10 cellular contexts compared by ENCODE assay signal in the genomic region with DNA sequence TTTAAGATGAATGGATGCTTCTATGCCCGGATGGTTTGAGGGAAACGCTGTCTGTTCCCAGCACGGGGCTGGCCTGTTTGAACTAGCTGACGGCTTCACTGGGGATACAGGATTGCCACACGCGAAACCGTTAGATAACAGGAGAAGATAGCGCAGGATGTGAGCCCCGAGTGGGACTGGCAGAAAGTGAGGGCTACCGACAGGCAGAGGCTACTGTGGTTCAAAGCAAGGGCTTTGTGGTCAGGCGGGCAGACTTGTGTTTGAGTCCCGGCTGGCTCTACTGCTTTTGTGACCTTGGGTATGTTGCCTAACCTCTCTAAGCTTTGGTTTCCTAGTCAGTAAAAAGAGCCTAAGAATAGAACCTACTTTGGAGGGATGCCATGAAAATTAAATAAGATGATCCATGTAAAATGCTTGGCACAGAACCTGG. TPM values are rescaled to one million over a fixed set of nuclear protein-coding genes. Genes with fewer than 3 reads are reported as not detected.
DNase-seq lines count a peak whose midpoint lies in the region; ATAC-seq and TF ChIP-seq lines count a peak whose summit lies in the region.
"Had no signal": no experiment of that assay in that cellular context is flagged by ENCODE, and none has a peak within 500 bp of the region (broad histone marks: within the 10 kb centered on the region; RNA-seq: fewer than 3 reads in every experiment).

No MANE protein-coding gene starts in this region.

- H4K20me1 ChIP-seq in HCT116 (ENCODE audit: insufficient read depth) = no peaks in the 10 kb centered on the region

- TF ChIP-seq POLR2A in HCT116 (IDR thresholded peaks at IDR 0.05; ENCODE audit: borderline replicate concordance, extremely low read depth, insufficient read depth, insufficient read length) = no peak

- peaks cover 51% of the 10 kb centered on the region for H3K27me3 Mint-ChIP-seq in T-helper 17 cell
- peaks cover 31% of the 10 kb centered on the region for H3K27me3 Mint-ChIP-seq in activated T-helper 17 cell treated with anti-CD3 and anti-CD28 coated beads, Interleukin-2, amount 50 U/mL, for 72 hours
- peaks cover 3% of the 10 kb centered on the region for H3K27me3 Mint-ChIP-seq in activated naive CD8-positive, alpha-beta T cell treated with anti-CD3 and anti-CD28 coated beads for 36 hours

- ATAC-seq in HCT116 (no peak), T-helper 17 cell (no peak)
- ATAC-seq in activated T-helper 17 cell treated with anti-CD3 and anti-CD28 coated beads, Interleukin-2, amount 50 U/mL, for 72 hours (replicated peaks) = no peak
- ATAC-seq: stimulated activated naive B cell treated with anti-CD40 and anti-IgM and Interleukin-4, amounts not matched to agents 10 μg/mL and 1 μg/mL and 100 μg/mL, for 72 hours had no signal

- H3K27me3 ChIP-seq in HCT116 (ENCODE audit: insufficient read depth, low read length) = no peaks in the 10 kb centered on the region
- H3K27me3 ChIP-seq in skeletal muscle tissue (ENCODE audit: control insufficient read depth in 3 of 3, insufficient read depth in 3 of 3, low read length in 3 of 3) = peaks cover 2 to 45% (median 6%) of the 10 kb centered on the region in 3 donors

- H2AFZ ChIP-seq in HCT116 (ENCODE audit: low read depth, low read length, poor library complexity, severe bottlenecking) = no peak overlapping the region

- H3K36me3 ChIP-seq in HCT116 (ENCODE audit: control insufficient read depth in 1 of 2, insufficient read depth in 2 of 2, low read length in 2 of 2) = no peaks in the 10 kb centered on the region
- no peaks in the 10 kb centered on the region for H3K36me3 ChIP-seq in skeletal muscle tissue (ENCODE audit: control insufficient read depth in 3 of 3, insufficient read depth in 3 of 3, low read length in 3 of 3)

- H3K9me3 ChIP-seq in HCT116 (ENCODE audit: control insufficient read depth in 1 of 2, insufficient read depth in 1 of 2, low read depth in 1 of 2, low read length in 2 of 2) = no peaks in the 10 kb centered on the region
- no peaks in the 10 kb centered on the region for H3K9me3 ChIP-seq in T-helper 17 cell (ENCODE audit: control insufficient read depth, low read length, poor library complexity, severe bottlenecking)
- no peaks in the 10 kb centered on the region for H3K9me3 ChIP-seq in skeletal muscle tissue (ENCODE audit: control insufficient read depth in 3 of 3, low read length in 3 of 3)

- H3K4me3 ChIP-seq in HCT116 (replicated peaks in 1 of 2; ENCODE audit: low read depth in 1 of 2, low read length in 2 of 2) (no peak overlapping the region), foreskin fibroblast (ENCODE audit: low read depth in 1 of 2, low read length in 2 of 2) (no peak overlapping the region), skeletal muscle tissue (ENCODE audit: low read length in 3 of 3) (no peak overlapping the region)

- POLR2A ChIA-PET in HCT116 (lab: Charles Lee) = no interaction called here

- H3K4me2 ChIP-seq in HCT116 (ENCODE audit: low read length) = peak overlapping the region; percentile 39; the same call in 1 of the 2 replicates

- CTCF ChIA-PET in HCT116 (lab: Charles Lee) = no interaction called here

- H3K9me2 ChIP-seq in HCT116 (ENCODE audit: insufficient read depth) = no peaks in the 10 kb centered on the region

- TF ChIP-seq CTCF in HCT116 (IDR thresholded peaks at IDR 0.05 in 2 of 3, conservative IDR thresholded peaks at IDR 0.05 in 1 of 3; ENCODE audit: borderline replicate concordance in 1 of 3, insufficient read depth in 1 of 3, low read depth in 2 of 3, low read length in 2 of 3) (no peak), foreskin fibroblast (IDR thresholded peaks at IDR 0.05; ENCODE audit: low read depth, low read length) (no peak)

- peaks cover 5% of the 10 kb centered on the region for H3K36me3 Mint-ChIP-seq in T-helper 17 cell (ENCODE audit: low read depth)
- no peaks in the 10 kb centered on the region for H3K36me3 Mint-ChIP-seq in activated T-helper 17 cell treated with anti-CD3 and anti-CD28 coated beads, Interleukin-2, amount 50 U/mL, for 72 hours (ENCODE audit: low read depth)
- no peaks in the 10 kb centered on the region for H3K36me3 Mint-ChIP-seq in activated naive CD8-positive, alpha-beta T cell treated with anti-CD3 and anti-CD28 coated beads for 36 hours
- H3K36me3 Mint-ChIP-seq: stimulated activated naive B cell treated with anti-CD40 and anti-IgM and Interleukin-4, amounts not matched to agents 10 μg/mL and 1 μg/mL and 100 μg/mL, for 72 hours had no signal

- peaks cover 6% of the 10 kb centered on the region; the same call in 1 of the 2 replicates for H3K79me2 ChIP-seq in HCT116 (ENCODE audit: insufficient read depth, low read length)

- no peak overlapping the region for H3K4me3 Mint-ChIP-seq in T-helper 17 cell
- no peak overlapping the region for H3K4me3 Mint-ChIP-seq in activated T-helper 17 cell treated with anti-CD3 and anti-CD28 coated beads, Interleukin-2, amount 50 U/mL, for 72 hours
- H3K4me3 Mint-ChIP-seq in activated naive CD8-positive, alpha-beta T cell treated with anti-CD3 and anti-CD28 coated beads for 36 hours = no peak overlapping the region
- H3K4me3 Mint-ChIP-seq: stimulated activated naive B cell treated with anti-CD40 and anti-IgM and Interleukin-4, amounts not matched to agents 10 μg/mL and 1 μg/mL and 100 μg/mL, for 72 hours had no signal

- intact Hi-C loops in HCT116 (cut with micrococcal nuclease) = no loop called here

- no peak for TF ChIP-seq RAD21 in HCT116 (IDR thresholded peaks at IDR 0.05; ENCODE audit: low read depth)

- peaks cover 18% of the 10 kb centered on the region for H3K4me1 Mint-ChIP-seq in T-helper 17 cell
- peaks cover 4% of the 10 kb centered on the region for H3K4me1 Mint-ChIP-seq in activated T-helper 17 cell treated with anti-CD3 and anti-CD28 coated beads, Interleukin-2, amount 50 U/mL, for 72 hours
- peaks cover 11% of the 10 kb centered on the region for H3K4me1 Mint-ChIP-seq in activated naive CD8-positive, alpha-beta T cell treated with anti-CD3 and anti-CD28 coated beads for 36 hours

- H3K27ac Mint-ChIP-seq in T-helper 17 cell = peak overlapping the region; percentile 56
- no peak overlapping the region for H3K27ac Mint-ChIP-seq in activated T-helper 17 cell treated with anti-CD3 and anti-CD28 coated beads, Interleukin-2, amount 50 U/mL, for 72 hours
- no peak overlapping the region for H3K27ac Mint-ChIP-seq in activated naive CD8-positive, alpha-beta T cell treated with anti-CD3 and anti-CD28 coated beads for 36 hours
- H3K27ac Mint-ChIP-seq: stimulated activated naive B cell treated with anti-CD40 and anti-IgM and Interleukin-4, amounts not matched to agents 10 μg/mL and 1 μg/mL and 100 μg/mL, for 72 hours had no signal

- RAD21 ChIA-PET in HCT116 (lab: Charles Lee; ENCODE audit: low non-redundant PET in 1 of 2, low total read pairs in 2 of 2, uncharacterized antibody in 2 of 2, unreplicated experiment in 2 of 2) = no interaction called here

- BruUV-seq in HCT116 (replicated peaks; lab: Mats Ljungman, UMichigan) = no TSS peak

- DNase-seq in HCT116 (ENCODE audit: low read depth, low spot score) (no peak), T-helper 17 cell (no peak), foreskin fibroblast (peak; percentile 29 to 54), T1000 (lab: John Stamatoyannopoulos, UW) (no peak), medulla oblongata (ENCODE audit: extremely low spot score) (no peak)
- DNase-seq in activated naive CD8-positive, alpha-beta T cell treated with anti-CD3 and anti-CD28 coated beads for 36 hours = no peak
- DNase-seq: stimulated activated naive B cell treated with anti-CD40 and anti-IgM and Interleukin-4, amounts not matched to agents 10 μg/mL and 1 μg/mL and 100 μg/mL, for 72 hours had no signal

- H3K9ac ChIP-seq in HCT116 (ENCODE audit: low read length) = no peak overlapping the region
- H3K9ac ChIP-seq in skeletal muscle tissue (ENCODE audit: low read depth in 1 of 3, low read length in 3 of 3) = no peak overlapping the region

- peaks cover 19 to 49% of the 10 kb centered on the region in 2 experiments for H3K4me1 ChIP-seq in HCT116 (ENCODE audit: control insufficient read depth in 1 of 2, insufficient read depth in 2 of 2, low read length in 2 of 2)
- peaks cover 24 to 32% (median 30%) of the 10 kb centered on the region in 3 donors for H3K4me1 ChIP-seq in skeletal muscle tissue (ENCODE audit: control insufficient read depth in 3 of 3, insufficient read depth in 3 of 3, low read length in 3 of 3)

- H3K9me3 Mint-ChIP-seq in activated T-helper 17 cell treated with anti-CD3 and anti-CD28 coated beads, Interleukin-2, amount 50 U/mL, for 72 hours = no peaks in the 10 kb centered on the region
- H3K9me3 Mint-ChIP-seq in activated naive CD8-positive, alpha-beta T cell treated with anti-CD3 and anti-CD28 coated beads for 36 hours = no peaks in the 10 kb centered on the region
- H3K9me3 Mint-ChIP-seq: stimulated activated naive B cell treated with anti-CD40 and anti-IgM and Interleukin-4, amounts not matched to agents 10 μg/mL and 1 μg/mL and 100 μg/mL, for 72 hours had no signal

- H3K27ac ChIP-seq in HCT116 (ENCODE audit: low read depth, low read length) (no peak overlapping the region), skeletal muscle tissue (ENCODE audit: low read depth, low read length) (peak overlapping the region; percentile 7)

TF ChIP-seq in HCT116, 20 proteins besides CTCF, POLR2A, EP300 and RAD21:
- TF ChIP-seq SP1 (IDR thresholded peaks at IDR 0.05; ENCODE audit: low read depth) = no peak
- TF ChIP-seq EZH2phosphoT487 (IDR thresholded peaks at IDR 0.05; ENCODE audit: borderline replicate concordance) = no peak
- no peak for TF ChIP-seq SRF (IDR thresholded peaks at IDR 0.05; ENCODE audit: low read depth)
- no peak for TF ChIP-seq YY1 (IDR thresholded peaks at IDR 0.05; ENCODE audit: extremely low read depth, insufficient replicate concordance, low read depth, low read length)
- TF ChIP-seq ZNF274 (IDR thresholded peaks at IDR 0.05; ENCODE audit: low read depth, low read length) = no peak

RNA-seq across cellular contexts. Expression of gene OAF, which starts 2.8 kb away (rescaled TPM):
- total RNA-seq in HCT116 (2021; ENCODE audit: unreplicated experiment) = 32.3 TPM
- 24.3 and 26.3 TPM in 2 replicates for polyA plus RNA-seq in HCT116 (2012)
- total RNA-seq in T-helper 17 cell = 1 to 10 TPM; 1.3 to 3.8 TPM
- total RNA-seq in skeletal muscle tissue = 13.6 TPM
- total RNA-seq in activated T-helper 17 cell treated with anti-CD3 and anti-CD28 coated beads, Interleukin-2, amount 50 U/mL, for 72 hours = 1 to 10 TPM in 1 of 2 donors, under 1 TPM in 1; 0.97 to 1.3 TPM
- total RNA-seq in activated naive CD8-positive, alpha-beta T cell treated with anti-CD3 and anti-CD28 coated beads for 36 hours = 1 to 10 TPM; 3.0 to 3.6 TPM

RNA-seq across cellular contexts. Expression of gene POU2F3, which starts 31.9 kb away (rescaled TPM):
- total RNA-seq in HCT116 (2021; ENCODE audit: unreplicated experiment) = 0.15 TPM
- 0.12 and 0.26 TPM in 2 replicates for polyA plus RNA-seq in HCT116 (2012)
- not detected for total RNA-seq in T-helper 17 cell
- total RNA-seq in skeletal muscle tissue = not detected
- under 1 TPM in 1 of 2 donors, not detected in 1; 0.13 TPM for total RNA-seq in activated T-helper 17 cell treated with anti-CD3 and anti-CD28 coated beads, Interleukin-2, amount 50 U/mL, for 72 hours
- not detected for total RNA-seq in activated naive CD8-positive, alpha-beta T cell treated with anti-CD3 and anti-CD28 coated beads for 36 hours
- total RNA-seq: T-helper 2 cell treated with Interferon-gamma antibody and Interleukin-4, amounts not matched to agents 100 ng/mL and 5 ng/mL, for 36 hours had no signal

Comparison
In these comparisons a context has a peak if more than half of its experiments do, and no peak if none do; other contexts are left out.
1. DNase-seq: peak in foreskin fibroblast (2 of 2); none in HCT116 (single experiment), T-helper 17 cell (0 of 3), T1000 (single experiment), medulla oblongata (single experiment) and activated naive CD8-positive, alpha-beta T cell treated with anti-CD3 and anti-CD28 coated beads for 36 hours (single experiment).